Comparison of ENCODE assay signal across 19 cellular contexts in genomic region chr9:136021891-136022681, GRCh38.
A peak's percentile ranks its signal among the peaks of the same experiment; 100 is the strongest.
DNase-seq lines count a peak whose midpoint lies in the region; ATAC-seq, FAIRE-seq and TF ChIP-seq lines count a peak whose summit lies in the region.
"Had no signal": no experiment of that assay in that cellular context is flagged by ENCODE, and none has a peak within 500 bp of the region (broad histone marks: within the 10 kb centered on the region; RNA-seq: fewer than 3 reads in every experiment).

No MANE protein-coding gene starts in this region.

- H3K4me1 ChIP-seq in K562 (replicated peaks in 1 of 2; ENCODE audit: control insufficient read depth in 2 of 2, insufficient read depth in 2 of 2, low read length in 2 of 2) (peaks cover 0 to 38% of the 10 kb centered on the region in 2 experiments; a peak in 2 of 5 replicates), sigmoid colon (peaks cover 0 to 81% (median 66%) of the 10 kb centered on the region in 4 donors)

- no TSS peak for BruUV-seq in K562 (replicated peaks; lab: Mats Ljungman, UMichigan)

- peaks cover 34% of the 10 kb centered on the region for H3K79me2 ChIP-seq in K562 (ENCODE audit: control insufficient read depth, insufficient read depth, low read length)

- CTCF ChIA-PET in K562 (lab: Yijun Ruan, JAX; ENCODE audit: low intra/inter-chr PET ratio): no interaction called here

- H3K4me1 Mint-ChIP-seq in activated T-cell treated with anti-CD3 and anti-CD28 coated beads, Interleukin-2, amount 50 U/mL, for 24 hours (ENCODE audit: low read depth): peaks cover 6% of the 10 kb centered on the region

- H3K36me3 Mint-ChIP-seq in activated T-cell treated with anti-CD3 and anti-CD28 coated beads, Interleukin-2, amount 50 U/mL, for 24 hours (ENCODE audit: low read depth): no peaks in the 10 kb centered on the region

- 82% methylated on average over 19 of the region's 19 CpGs for WGBS in K562 (ENCODE audit: insufficient coverage, low coverage, missing lambda C conversion rate)
- WGBS in sigmoid colon, 2 donors: 91 to 92% methylated on average over 19 of the region's 19 CpGs

- peak; percentile 20 for DNase-seq in activated T-cell treated with anti-CD3 and anti-CD28 coated beads, Interleukin-2, amount 50 U/mL, for 24 hours
- no peak for DNase-seq in activated T-cell treated with anti-CD3 and anti-CD28 coated beads, Interleukin-2, amount 50 U/mL, for 48 hours
- DNase-seq in K562 (ENCODE audit: extremely low read depth in 1 of 4, low spot score in 3 of 4) (no peak), left ventricle myocardium superior (peak; percentile 55), sigmoid colon (peak; percentile 61), hypothalamus (lab: John Stamatoyannopoulos, UW) (no peak)
- DNase-seq: activated CD4-positive, alpha-beta T cell treated with anti-CD3 and anti-CD28 coated beads, Interleukin-2, amount 50 U/mL, for 4 hours; effector memory CD4-positive, alpha-beta T cell; foreskin melanocyte; mesendoderm; MM.1S; NCI-H187 had no signal

- ATAC-seq in K562: no peak
- ATAC-seq in left ventricle myocardium superior: peak; percentile 53
- ATAC-seq in GM21526 (IDR thresholded peaks at IDR 0.05; ENCODE audit: low FRiP score, unreplicated experiment): no peak
- ATAC-seq in HG03108 (IDR thresholded peaks at IDR 0.05; ENCODE audit: unreplicated experiment): no peak

- TF ChIP-seq CTCF in K562 (IDR thresholded peaks at IDR 0.05 in 2 of 3, conservative IDR thresholded peaks at IDR 0.05 in 1 of 3; ENCODE audit: insufficient read depth in 2 of 3, low read depth in 1 of 3, low read length in 3 of 3) (0 out of 6 replicates have a peak, but pooled peaks of 1 of the 3 experiments have one; percentile 25), sigmoid colon (IDR thresholded peaks at IDR 0.05) (no peak)

- in situ Hi-C loops in K562 (cut with MboI): loop anchor here (5.0 kb wide), 1 partner anchor 40 kb away; no protein-coding TSS in a partner anchor

- no peaks in the 10 kb centered on the region for H3K27me3 ChIP-seq in K562 (ENCODE audit: control insufficient read depth in 2 of 2, insufficient read depth in 2 of 2, low read length in 2 of 2)
- H3K27me3 ChIP-seq in sigmoid colon: no peaks in the 10 kb centered on the region
- H3K27me3 ChIP-seq: neutrophil, tibial nerve had no signal

- no peak overlapping the region for H3K27ac ChIP-seq in K562 (ENCODE audit: extremely low read depth, low read depth, low read length)
- H3K27ac ChIP-seq in sigmoid colon: no peak overlapping the region
- H3K27ac ChIP-seq: neutrophil, skin epidermis had no signal

- H3K9me3 ChIP-seq in K562 (replicated peaks; ENCODE audit: control insufficient read depth, insufficient read depth, low read depth, low read length) (no peaks in the 10 kb centered on the region), sigmoid colon (no peaks in the 10 kb centered on the region)
- H3K9me3 ChIP-seq: neutrophil, tibial nerve had no signal

- peak overlapping the region in 1 of 2 experiments; percentile 52; a peak in 1 of 4 replicates for H3K9ac ChIP-seq in K562 (ENCODE audit: insufficient read depth in 1 of 2, low read depth in 2 of 2, low read length in 2 of 2)

- TF ChIP-seq RAD21 in K562 (CRISPR knock-in tag; conservative IDR thresholded peaks at IDR 0.05 in 1 of 2, IDR thresholded peaks at IDR 0.05 in 1 of 2): no peak

- intact Hi-C loops in K562 (cut with micrococcal nuclease): no loop called here
- intact Hi-C loops in left ventricle myocardium superior (cut with micrococcal nuclease): no loop called here
- intact Hi-C loops in sigmoid colon (cut with DNase I): no loop called here

- H3K4me3 Mint-ChIP-seq in activated T-cell treated with anti-CD3 and anti-CD28 coated beads, Interleukin-2, amount 50 U/mL, for 24 hours: no peak overlapping the region
- H3K4me3 Mint-ChIP-seq: activated T-helper 1 cell treated with anti-CD3 and anti-CD28 coated beads, Interleukin-12 subunit alpha, Interleukin-12 subunit beta, Interleukin-2, Interleukin-4 antibody, amounts not matched to agents 30 ng/mL and 10 ng/mL and 1 ng/mL, durations not matched to agents 14 hours and 24 hours and 36 hours had no signal

- H3K27ac Mint-ChIP-seq in activated T-cell treated with anti-CD3 and anti-CD28 coated beads, Interleukin-2, amount 50 U/mL, for 24 hours: no peak overlapping the region
- H3K27ac Mint-ChIP-seq: activated T-helper 1 cell treated with anti-CD3 and anti-CD28 coated beads, Interleukin-12 subunit alpha, Interleukin-12 subunit beta, Interleukin-2, Interleukin-4 antibody, amounts not matched to agents 30 ng/mL and 10 ng/mL and 1 ng/mL, durations not matched to agents 14 hours and 24 hours and 36 hours had no signal

- no peaks in the 10 kb centered on the region for H3K9me3 Mint-ChIP-seq in activated T-cell treated with anti-CD3 and anti-CD28 coated beads, Interleukin-2, amount 50 U/mL, for 24 hours
- H3K9me3 Mint-ChIP-seq: activated T-helper 1 cell treated with anti-CD3 and anti-CD28 coated beads, Interleukin-12 subunit alpha, Interleukin-12 subunit beta, Interleukin-2, Interleukin-4 antibody, amounts not matched to agents 30 ng/mL and 10 ng/mL and 1 ng/mL, durations not matched to agents 14 hours and 24 hours and 36 hours had no signal

- H4K20me1 ChIP-seq in K562 (replicated peaks; ENCODE audit: control insufficient read depth, insufficient read depth, low read length): 0 out of 2 replicates have a peak, but pooled peaks cover 4% of the 10 kb centered on the region

- no peak overlapping the region for H3K4me2 ChIP-seq in K562 (ENCODE audit: insufficient read depth, low read length)

- H2AFZ ChIP-seq in K562 (ENCODE audit: low read depth, low read length): no peak overlapping the region

- POLR2A ChIA-PET in K562 (lab: Yijun Ruan, JAX): interaction anchor here (0.6 kb wide), 2 partner anchors 13 to 112 kb away, joined by 3 read pairs; no protein-coding TSS in a partner anchor

- TF ChIP-seq EP300 in K562 (IDR thresholded peaks at IDR 0.05; ENCODE audit: low read length) (no peak), sigmoid colon (IDR thresholded peaks at IDR 0.05) (no peak)

- TF ChIP-seq POLR2A in K562 (conservative IDR thresholded peaks at IDR 0.05) (no peak), sigmoid colon (IDR thresholded peaks at IDR 0.05) (no peak)

- H3K36me3 ChIP-seq in K562 (ENCODE audit: control insufficient read depth, insufficient read depth, low read length) (peaks cover 17% of the 10 kb centered on the region; the same call in 2 of the 3 replicates), sigmoid colon (peaks cover 0 to 8% (median 0%) of the 10 kb centered on the region in 4 donors)

- H3K27me3 Mint-ChIP-seq in activated T-cell treated with anti-CD3 and anti-CD28 coated beads, Interleukin-2, amount 50 U/mL, for 24 hours: no peaks in the 10 kb centered on the region

- H3K9me1 ChIP-seq in K562 (ENCODE audit: control insufficient read depth, insufficient read depth, low read length): peaks cover 3% of the 10 kb centered on the region

- no peak for FAIRE-seq in K562 (lab: Jason Lieb, UNC)
- FAIRE-seq: TTC549 had no signal

- H3K4me3 ChIP-seq in K562 (no peak overlapping the region), sigmoid colon (no peak overlapping the region)
- H3K4me3 ChIP-seq: skin epidermis, tibial nerve had no signal

TF ChIP-seq in K562, 482 proteins besides CTCF, POLR2A, EP300 and RAD21:
- TF ChIP-seq EWSR1 (IDR thresholded peaks at IDR 0.05; ENCODE audit: borderline replicate concordance, low read depth, partially characterized antibody): no peak
- no peak for TF ChIP-seq SMARCC2 (IDR thresholded peaks at IDR 0.05; ENCODE audit: low read depth)
- no peak for TF ChIP-seq NR2C2 (CRISPR knock-in tag; IDR thresholded peaks at IDR 0.05)
- TF ChIP-seq NR2C2 (tag; IDR thresholded peaks at IDR 0.05): no peak
- no peak for TF ChIP-seq CEBPB (tag; IDR thresholded peaks at IDR 0.05)
- TF ChIP-seq SRF (CRISPR knock-in tag; IDR thresholded peaks at IDR 0.05): no peak
- TF ChIP-seq NR3C1 (CRISPR knock-in tag; IDR thresholded peaks at IDR 0.05): no peak
- TF ChIP-seq ZNF3 (CRISPR knock-in tag; IDR thresholded peaks at IDR 0.05): no peak
- peak; percentile 40; the same call in 1 of the 2 replicates for TF ChIP-seq POLR2G (IDR thresholded peaks at IDR 0.05; ENCODE audit: low read depth, low read length)

Comparison
In these comparisons a context has a peak if more than half of its experiments do, and no peak if none do; other contexts are left out.
1. DNase-seq: peak in activated T-cell treated with anti-CD3 and anti-CD28 coated beads, Interleukin-2, amount 50 U/mL, for 24 hours (single experiment), left ventricle myocardium superior (single experiment) and sigmoid colon (single experiment); none in activated T-cell treated with anti-CD3 and anti-CD28 coated beads, Interleukin-2, amount 50 U/mL, for 48 hours (0 of 2), K562 (0 of 4) and hypothalamus (0 of 51).